17 cellular contexts compared by ENCODE assay signal in genomic region chr17:63588797-63589196, GRCh38. TPM values are rescaled to one million over a fixed set of nuclear protein-coding genes. Genes with fewer than 3 reads are reported as not detected.
DNase-seq lines count a peak whose midpoint lies in the region; ATAC-seq lines count a peak whose summit lies in the region.
"Had no signal": no experiment of that assay in that cellular context is flagged by ENCODE, and none has a peak within 500 bp of the region (broad histone marks: within the 10 kb centered on the region; RNA-seq: fewer than 3 reads in every experiment).

No MANE protein-coding gene starts in this region.

- no peaks in the 10 kb centered on the region for H3K9me3 ChIP-seq in CD4-positive, alpha-beta memory T cell (ENCODE audit: control insufficient read depth in 1 of 2, low read length in 2 of 2)
- H3K9me3 ChIP-seq: BE2C had no signal

- no peak overlapping the region for H3K27ac ChIP-seq in CD4-positive, alpha-beta memory T cell (ENCODE audit: low read depth, low read length)

- H3K4me1 ChIP-seq in CD4-positive, alpha-beta memory T cell (ENCODE audit: insufficient read depth, low read length): peaks cover 13% of the 10 kb centered on the region
- H3K4me1 ChIP-seq: BE2C had no signal

- peaks cover 40% of the 10 kb centered on the region for H3K36me3 ChIP-seq in CD4-positive, alpha-beta memory T cell (ENCODE audit: insufficient read depth, low read length)

- H3K4me1 Mint-ChIP-seq in CD4-positive, alpha-beta memory T cell: peaks cover 12 to 24% (median 17%) of the 10 kb centered on the region in 4 donors
- H3K4me1 Mint-ChIP-seq in activated T-helper 17 cell treated with anti-CD3 and anti-CD28 coated beads, Interleukin-2, amount 50 U/mL, for 72 hours: peaks cover 10% of the 10 kb centered on the region
- H3K4me1 Mint-ChIP-seq: GM23338 had no signal

- no peaks in the 10 kb centered on the region for H3K27me3 Mint-ChIP-seq in CD4-positive, alpha-beta memory T cell
- H3K27me3 Mint-ChIP-seq in activated T-helper 17 cell treated with anti-CD3 and anti-CD28 coated beads, Interleukin-2, amount 50 U/mL, for 72 hours: no peaks in the 10 kb centered on the region
- H3K27me3 Mint-ChIP-seq: CD4-positive, CD25-positive, alpha-beta regulatory T cell; IgD-negative memory B cell had no signal

- H3K27me3 ChIP-seq in CD4-positive, alpha-beta memory T cell (ENCODE audit: insufficient read depth, low read length): no peaks in the 10 kb centered on the region
- H3K27me3 ChIP-seq: BE2C had no signal

- CTCF ChIA-PET in CD4-positive, alpha-beta memory T cell (lab: Charles Lee; ENCODE audit: partially characterized antibody): interaction anchor here (0.9 kb wide), 1 partner anchor 36 kb away, joined by 5 read pairs; no protein-coding TSS in a partner anchor

- no peaks in the 10 kb centered on the region for H3K9me3 Mint-ChIP-seq in CD4-positive, alpha-beta memory T cell
- H3K9me3 Mint-ChIP-seq in activated T-helper 17 cell treated with anti-CD3 and anti-CD28 coated beads, Interleukin-2, amount 50 U/mL, for 72 hours: no peaks in the 10 kb centered on the region
- H3K9me3 Mint-ChIP-seq: CD4-positive, CD25-positive, alpha-beta regulatory T cell; GM23338; HFFc6; IgD-negative memory B cell had no signal

- intact Hi-C loops in CD4-positive, alpha-beta memory T cell (cut with micrococcal nuclease): no loop called here

- no peak for ATAC-seq in activated T-helper 17 cell treated with anti-CD3 and anti-CD28 coated beads, Interleukin-2, amount 50 U/mL, for 72 hours (replicated peaks)
- no peak for ATAC-seq in HG02870 (IDR thresholded peaks at IDR 0.05; ENCODE audit: unreplicated experiment)
- ATAC-seq: GM23338, HCT116 had no signal

- H3K4me3 Mint-ChIP-seq in CD4-positive, alpha-beta memory T cell: no peak overlapping the region
- no peak overlapping the region for H3K4me3 Mint-ChIP-seq in activated T-helper 17 cell treated with anti-CD3 and anti-CD28 coated beads, Interleukin-2, amount 50 U/mL, for 72 hours
- H3K4me3 Mint-ChIP-seq: CD4-positive, CD25-positive, alpha-beta regulatory T cell; GM23338; HFFc6 had no signal

- POLR2A ChIA-PET in CD4-positive, alpha-beta memory T cell (lab: Charles Lee; ENCODE audit: partially characterized antibody): no interaction called here

- no peak overlapping the region for H3K4me3 ChIP-seq in CD4-positive, alpha-beta memory T cell (ENCODE audit: low read length in 2 of 2)
- H3K4me3 ChIP-seq: GM23338 had no signal

- DNase-seq in activated effector memory CD4-positive, alpha-beta T cell treated with anti-CD3 and anti-CD28 coated beads, Interleukin-2, amount 50 U/mL, for 16 hours: peak; percentile 56
- no peak for DNase-seq in activated effector memory CD4-positive, alpha-beta T cell treated with Interleukin-2 at 50 U/mL for 16 hours
- no peak for DNase-seq in CD4-positive, alpha-beta memory T cell
- DNase-seq in stimulated activated CD4-positive, alpha-beta T cell treated with anti-CD3 and anti-CD28 coated beads, Interleukin-4, amount 100 ng/mL, for 4 hours: no peak
- DNase-seq in NCI-H146 (lab: John Stamatoyannopoulos, UW): no peak
- DNase-seq: BE2C; C1 segment of cervical spinal cord; CD4-positive, CD25-positive, alpha-beta regulatory T cell; DMS53; H7; HFFc6; KBM-7 had no signal

- peak overlapping the region in 4 of 7 donors; percentile 29 to 66 (median 44) for H3K27ac Mint-ChIP-seq in CD4-positive, alpha-beta memory T cell
- H3K27ac Mint-ChIP-seq in activated T-helper 17 cell treated with anti-CD3 and anti-CD28 coated beads, Interleukin-2, amount 50 U/mL, for 72 hours: peak overlapping the region; percentile 10
- H3K27ac Mint-ChIP-seq: GM23338, IgD-negative memory B cell had no signal

- peaks cover 52 to 68% of the 10 kb centered on the region in 2 donors for H3K36me3 Mint-ChIP-seq in CD4-positive, alpha-beta memory T cell
- H3K36me3 Mint-ChIP-seq in activated T-helper 17 cell treated with anti-CD3 and anti-CD28 coated beads, Interleukin-2, amount 50 U/mL, for 72 hours (ENCODE audit: low read depth): peaks cover 79% of the 10 kb centered on the region

RNA-seq across cellular contexts. Expression of gene TACO1, which starts 11.9 kb away (rescaled TPM):
- 10 to 100 TPM; 17.7 to 20.3 TPM for total RNA-seq in CD4-positive, alpha-beta memory T cell
- 10 to 100 TPM; 21.8 to 22.8 TPM for polyA plus RNA-seq in CD4-positive, alpha-beta memory T cell
- total RNA-seq in activated T-helper 17 cell treated with anti-CD3 and anti-CD28 coated beads, Interleukin-2, amount 50 U/mL, for 72 hours: 10 to 100 TPM; 12.5 to 27.8 TPM

RNA-seq across cellular contexts. Expression of gene MAP3K3, which starts 33.4 kb away (rescaled TPM):
- 10 to 100 TPM; 98.5 to 98.8 TPM for total RNA-seq in CD4-positive, alpha-beta memory T cell
- 10 to 100 TPM; 29.5 to 50.8 TPM for polyA plus RNA-seq in CD4-positive, alpha-beta memory T cell
- 10 to 100 TPM; 30.8 to 38.7 TPM for total RNA-seq in activated T-helper 17 cell treated with anti-CD3 and anti-CD28 coated beads, Interleukin-2, amount 50 U/mL, for 72 hours

RNA-seq across cellular contexts. Expression of gene DCAF7, which starts 38.5 kb away (rescaled TPM):
- 10 to 100 TPM; 88.1 to 93.0 TPM for total RNA-seq in CD4-positive, alpha-beta memory T cell
- 10 to 100 TPM; 75.6 to 85.0 TPM for polyA plus RNA-seq in CD4-positive, alpha-beta memory T cell
- total RNA-seq in activated T-helper 17 cell treated with anti-CD3 and anti-CD28 coated beads, Interleukin-2, amount 50 U/mL, for 72 hours: 100 to 1,000 TPM; 108 to 115 TPM
